8 cellular contexts compared by ENCODE assay signal in the genomic region with DNA sequence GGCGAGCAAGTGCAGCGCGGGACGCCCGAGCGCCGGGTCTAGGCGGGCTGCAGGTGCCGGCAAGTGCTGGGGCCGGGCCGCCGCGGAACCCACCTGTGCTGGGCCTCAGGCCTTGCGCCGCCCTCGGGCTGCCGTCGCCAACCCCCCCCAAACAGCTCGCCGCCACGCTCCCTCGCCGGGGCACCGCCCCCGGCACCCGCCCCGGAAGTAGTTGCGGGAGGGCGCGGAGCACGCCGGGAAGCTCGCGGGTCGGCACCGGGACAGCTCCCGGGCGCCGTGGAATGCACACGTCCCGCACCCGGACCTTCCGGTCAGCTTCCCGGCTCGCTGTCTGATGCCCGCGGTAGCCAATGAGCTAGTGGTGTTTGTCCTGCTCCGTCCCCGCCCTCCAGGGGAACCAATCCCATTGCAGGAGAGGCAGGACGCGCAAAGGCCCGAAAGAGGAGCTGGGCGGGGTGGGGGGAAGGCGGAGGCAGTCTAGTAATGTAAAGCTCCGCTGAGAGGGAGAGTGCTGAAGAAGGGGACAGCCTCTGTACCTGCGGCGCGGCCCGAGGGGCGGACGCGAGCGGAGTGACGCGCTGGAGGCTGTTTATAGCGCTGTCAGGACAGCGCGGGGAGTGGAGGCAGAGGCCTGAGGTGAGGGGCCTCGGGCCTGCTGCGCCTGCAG. TPM values are rescaled to one million over a fixed set of nuclear protein-coding genes. Genes with fewer than 3 reads are reported as not detected.
A peak's percentile ranks its signal among the peaks of the same experiment; 100 is the strongest.
DNase-seq lines count a peak whose midpoint lies in the region; ATAC-seq and TF ChIP-seq lines count a peak whose summit lies in the region.

Gene ANKS3, minus strand, starts transcription at position 209 of the 667 bp plus-strand sequence. CDS start 4,122 bp downstream, outside the sequence.
Gene DNAAF8, plus strand, starts transcription at position 475 of the 667 bp plus-strand sequence. CDS start 1,978 bp downstream, outside the sequence.

- no peaks in the 10 kb centered on the region for H3K9me3 Mint-ChIP-seq in naive thymus-derived CD8-positive, alpha-beta T cell
- no peaks in the 10 kb centered on the region for H3K9me3 Mint-ChIP-seq in stimulated activated naive B cell treated with anti-CD40 and anti-IgM and Interleukin-4, amounts not matched to agents 10 μg/mL and 1 μg/mL and 100 μg/mL, for 72 hours

- no peaks in the 10 kb centered on the region for H3K27me3 Mint-ChIP-seq in naive thymus-derived CD8-positive, alpha-beta T cell
- H3K27me3 Mint-ChIP-seq in stimulated activated naive B cell treated with anti-CD40 and anti-IgM and Interleukin-4, amounts not matched to agents 10 μg/mL and 1 μg/mL and 100 μg/mL, for 72 hours, result no peaks in the 10 kb centered on the region

- H3K9me3 ChIP-seq in DND-41 (ENCODE audit: insufficient read depth, low read length, severe bottlenecking), result no peaks in the 10 kb centered on the region

- ATAC-seq in DND-41 (ENCODE audit: insufficient read depth, low read depth) (peak; percentile 78), GM21737 (IDR thresholded peaks at IDR 0.05; ENCODE audit: unreplicated experiment) (peak; percentile 69)
- peak; percentile 77 to 78 for ATAC-seq in naive thymus-derived CD8-positive, alpha-beta T cell
- ATAC-seq in stimulated activated naive B cell treated with anti-CD40 and anti-IgM and Interleukin-4, amounts not matched to agents 10 μg/mL and 1 μg/mL and 100 μg/mL, for 72 hours (replicated peaks), result peak; percentile 86 to 88

- peak within 1 kb of the TSS; percentile 99 for H3K4me2 ChIP-seq in DND-41 (ENCODE audit: insufficient read depth, low read length)

- H3K27ac ChIP-seq in DND-41 (ENCODE audit: low read length), result peak within 1 kb of the TSS; percentile 81

- H3K36me3 ChIP-seq in DND-41 (ENCODE audit: insufficient read depth, low read length), result peaks cover 11% of the 10 kb centered on the region; the same call in 1 of the 2 replicates

- H3K4me3 ChIP-seq in DND-41 (ENCODE audit: low read depth in 1 of 2, low read length in 2 of 2) (peak within 1 kb of the TSS; percentile 89 to 94), fibroblast of mammary gland (ENCODE audit: control insufficient read depth, low read depth, low read length) (peak within 1 kb of the TSS; percentile 86)

- H3K4me1 Mint-ChIP-seq in naive thymus-derived CD8-positive, alpha-beta T cell, result peaks cover 10 to 23% (median 18%) of the 10 kb centered on the region in 4 donors
- H3K4me1 Mint-ChIP-seq in stimulated activated naive B cell treated with anti-CD40 and anti-IgM and Interleukin-4, amounts not matched to agents 10 μg/mL and 1 μg/mL and 100 μg/mL, for 72 hours, result peaks cover 9 to 20% of the 10 kb centered on the region in 2 donors

- H2AFZ ChIP-seq in DND-41 (ENCODE audit: low read depth, low read length), result peak within 1 kb of the TSS; percentile 97

- peak within 1 kb of the TSS; percentile 85 for H3K9ac ChIP-seq in DND-41 (ENCODE audit: low read depth, low read length)

- H3K36me3 Mint-ChIP-seq in naive thymus-derived CD8-positive, alpha-beta T cell, result peaks cover 0 to 12% (median 2%) of the 10 kb centered on the region in 3 donors
- peaks cover 4 to 10% of the 10 kb centered on the region in 2 donors for H3K36me3 Mint-ChIP-seq in stimulated activated naive B cell treated with anti-CD40 and anti-IgM and Interleukin-4, amounts not matched to agents 10 μg/mL and 1 μg/mL and 100 μg/mL, for 72 hours

- H3K4me3 Mint-ChIP-seq in naive thymus-derived CD8-positive, alpha-beta T cell, result peak within 1 kb of the TSS; percentile 87 to 95 (median 92)
- H3K4me3 Mint-ChIP-seq in stimulated activated naive B cell treated with anti-CD40 and anti-IgM and Interleukin-4, amounts not matched to agents 10 μg/mL and 1 μg/mL and 100 μg/mL, for 72 hours, result peak within 1 kb of the TSS; percentile 89 to 92

- H3K27me3 ChIP-seq in DND-41 (ENCODE audit: insufficient read depth, low read length, poor library complexity), result no peaks in the 10 kb centered on the region

- peaks cover 32% of the 10 kb centered on the region for H3K4me1 ChIP-seq in DND-41 (ENCODE audit: insufficient read depth, low read length)

- peaks cover 22% of the 10 kb centered on the region for H3K79me2 ChIP-seq in DND-41 (ENCODE audit: insufficient read depth, low read length)

- DNase-seq in DND-41 (peak; percentile 85), KG1 (lab: John Stamatoyannopoulos, UW) (peak; percentile 57), RKO (ENCODE audit: low spot score) (peak; percentile 97), fibroblast of mammary gland (ENCODE audit: low read depth) (peak; percentile 96)
- DNase-seq in activated T-helper 1 cell treated with anti-CD3 and anti-CD28 coated beads, Interleukin-2, amount 50 U/mL, for 16 hours (ENCODE audit: low read depth in 1 of 2, low spot score in 1 of 2), result peak; percentile 53 to 79
- DNase-seq in naive thymus-derived CD8-positive, alpha-beta T cell, result peak; percentile 67 to 87 (median 82)
- peak; percentile 83 for DNase-seq in stimulated activated naive B cell treated with anti-CD40 and anti-IgM and Interleukin-4, amounts not matched to agents 10 μg/mL and 1 μg/mL and 100 μg/mL, for 72 hours

- H3K27ac Mint-ChIP-seq in naive thymus-derived CD8-positive, alpha-beta T cell, result peak within 1 kb of the TSS; percentile 86 to 95 (median 94)
- peak within 1 kb of the TSS; percentile 95 for H3K27ac Mint-ChIP-seq in stimulated activated naive B cell treated with anti-CD40 and anti-IgM and Interleukin-4, amounts not matched to agents 10 μg/mL and 1 μg/mL and 100 μg/mL, for 72 hours

- POLR2A ChIA-PET in naive thymus-derived CD8-positive, alpha-beta T cell (lab: Charles Lee), result interaction anchor here (0.8 to 3.9 kb wide), 19 partner anchors 10 to 462 kb away, joined by 3 to 60 read pairs (median 5); partner anchors contain the start of genes CDIP1, GLYR1, MGRN1 and NUDT16L1

- H4K20me1 ChIP-seq in DND-41 (ENCODE audit: insufficient read depth, low read length), result no peaks in the 10 kb centered on the region

- TF ChIP-seq CTCF in DND-41 (IDR thresholded peaks at IDR 0.05; ENCODE audit: borderline replicate concordance, extremely low read depth, low read length, poor library complexity, severe bottlenecking) (no peak), fibroblast of mammary gland (conservative IDR thresholded peaks at IDR 0.05; ENCODE audit: control insufficient read depth, insufficient read depth, low read depth, low read length) (no peak)

RNA-seq across cellular contexts. Expression of gene ANKS3, which starts in this region (rescaled TPM):
- total RNA-seq in naive thymus-derived CD8-positive, alpha-beta T cell, result 10 to 100 TPM; 31.5 to 37.0 TPM
- 1 to 10 TPM; 4.3 to 9.0 (median 4.5) TPM for polyA plus RNA-seq in naive thymus-derived CD8-positive, alpha-beta T cell

RNA-seq across cellular contexts. Expression of gene DNAAF8, which starts in this region (rescaled TPM):
- total RNA-seq in naive thymus-derived CD8-positive, alpha-beta T cell, result under 1 TPM; 0.26 to 0.30 TPM
- polyA plus RNA-seq in naive thymus-derived CD8-positive, alpha-beta T cell, result under 1 TPM in 2 of 3 donors, not detected in 1; 0.34 to 0.48 TPM

Comparison
In these comparisons a context has a peak if more than half of its experiments do, and no peak if none do; other contexts are left out.
1. Peak in every context shown above with its lines: DNase-seq, ATAC-seq, H3K4me3 ChIP-seq and H3K27ac ChIP-seq.